Comparison of ENCODE assay signal across 11 cellular contexts in genomic region chr19:5083547-5083965, GRCh38.
DNase-seq lines count a peak whose midpoint lies in the region; TF ChIP-seq lines count a peak whose summit lies in the region.
"Had no signal": no experiment of that assay in that cellular context is flagged by ENCODE, and none has a peak within 500 bp of the region (broad histone marks: within the 10 kb centered on the region; RNA-seq: fewer than 3 reads in every experiment).

No MANE protein-coding gene starts in this region.

- H3K27me3 ChIP-seq in H7 (ENCODE audit: control insufficient read depth, insufficient read depth, low read length) = no peaks in the 10 kb centered on the region
- H3K27me3 ChIP-seq in ectodermal cell (ENCODE audit: control insufficient read depth, insufficient read depth, low read length, poor library complexity, severe bottlenecking) = no peaks in the 10 kb centered on the region
- H3K27me3 ChIP-seq: foreskin keratinocyte had no signal

- H3K4me3 ChIP-seq in H7 (ENCODE audit: insufficient read depth, low read depth, low read length) (no peak overlapping the region), ectodermal cell (ENCODE audit: insufficient read depth, low read depth, low read length) (no peak overlapping the region), retinal pigment epithelial cell (ENCODE audit: low read length) (no peak overlapping the region)

- peak; percentile 67 for DNase-seq in H7
- DNase-seq in iris pigment epithelial cell (ENCODE audit: low read depth) = peak; percentile 51
- peak; percentile 57 for DNase-seq in retinal pigment epithelial cell (ENCODE audit: low read depth)
- no peak for DNase-seq in stimulated activated naive CD4-positive, alpha-beta T cell treated with Interleukin-2 at 50 U/mL for 16 hours (lab: John Stamatoyannopoulos, UW)
- no peak for DNase-seq in stimulated activated CD4-positive, alpha-beta T cell treated with anti-CD3 and anti-CD28 coated beads, Interleukin-4, amount 100 ng/mL, for 1 hour
- no peak for DNase-seq in GOT3 (lab: John Stamatoyannopoulos, UW)
- DNase-seq in NCI-H2171 (lab: John Stamatoyannopoulos, UW) = no peak
- DNase-seq: effector CD4-positive, alpha-beta T cell; foreskin keratinocyte; NCI-H2171 treated with DMSO at 0.1 percent for 48 hours had no signal

- 57 to 60% methylated on average over 13 of the region's 13 CpGs for WGBS in ectodermal cell, 2 experiments

- TF ChIP-seq CTCF in retinal pigment epithelial cell (conservative IDR thresholded peaks at IDR 0.05; ENCODE audit: low read depth, low read length) = no peak

- H3K27ac ChIP-seq in ectodermal cell (ENCODE audit: insufficient read depth, low read depth, low read length, poor library complexity, severe bottlenecking) = peak overlapping the region; percentile 26
- H3K27ac ChIP-seq: foreskin keratinocyte had no signal

- H3K9me3 ChIP-seq in ectodermal cell (ENCODE audit: control insufficient read depth, low read length) = no peaks in the 10 kb centered on the region

- peaks cover 22% of the 10 kb centered on the region for H3K4me1 ChIP-seq in ectodermal cell (ENCODE audit: control insufficient read depth, insufficient read depth, low read length)
- H3K4me1 ChIP-seq: foreskin keratinocyte had no signal

- no peaks in the 10 kb centered on the region; the same call in none of the 2 replicates for H3K36me3 ChIP-seq in H7 (replicated peaks; ENCODE audit: control insufficient read depth, insufficient read depth, low read length)
- H3K36me3 ChIP-seq in ectodermal cell (ENCODE audit: control insufficient read depth, insufficient read depth, low read length) = peaks cover 14% of the 10 kb centered on the region

Comparison
In these comparisons a context has a peak if more than half of its experiments do, and no peak if none do; other contexts are left out.
1. DNase-seq: peak in H7 (single experiment), iris pigment epithelial cell (single experiment) and retinal pigment epithelial cell (single experiment); none in stimulated activated naive CD4-positive, alpha-beta T cell treated with Interleukin-2 at 50 U/mL for 16 hours (single experiment), stimulated activated CD4-positive, alpha-beta T cell treated with anti-CD3 and anti-CD28 coated beads, Interleukin-4, amount 100 ng/mL, for 1 hour (single experiment), GOT3 (single experiment) and NCI-H2171 (single experiment).